20 cellular contexts compared by ENCODE assay signal in genomic region chr10:69459101-69459805, GRCh38. TPM values are rescaled to one million over a fixed set of nuclear protein-coding genes. Genes with fewer than 3 reads are reported as not detected.
A peak's percentile ranks its signal among the peaks of the same experiment; 100 is the strongest.
DNase-seq lines count a peak whose midpoint lies in the region; ATAC-seq and TF ChIP-seq lines count a peak whose summit lies in the region.
"Had no signal": no experiment of that assay in that cellular context is flagged by ENCODE, and none has a peak within 500 bp of the region (broad histone marks: within the 10 kb centered on the region; RNA-seq: fewer than 3 reads in every experiment).

No MANE protein-coding gene starts in this region.

- H3K9ac ChIP-seq in smooth muscle cell (ENCODE audit: low read depth): no peak overlapping the region

- no peak overlapping the region for H2AFZ ChIP-seq in smooth muscle cell (ENCODE audit: low read depth)

- no peak for TF ChIP-seq POLR2A in Peyer's patch (IDR thresholded peaks at IDR 0.05)

- H4K20me1 ChIP-seq in smooth muscle cell (ENCODE audit: low read depth): peaks cover 3% of the 10 kb centered on the region

- H3K4me3 ChIP-seq in Peyer's patch (no peak overlapping the region), smooth muscle cell (no peak overlapping the region)

- 91% methylated on average over 9 of the region's 9 CpGs for WGBS in smooth muscle cell (ENCODE audit: low lambda C conversion rate)

- ATAC-seq in left colon: peak; percentile 73
- ATAC-seq in GM18909 (IDR thresholded peaks at IDR 0.05; ENCODE audit: poor library complexity, unreplicated experiment): no peak
- ATAC-seq in GM21360 (IDR thresholded peaks at IDR 0.05; ENCODE audit: unreplicated experiment): no peak
- ATAC-seq in HG03378 (IDR thresholded peaks at IDR 0.05; ENCODE audit: unreplicated experiment): no peak
- ATAC-seq: activated CD8-positive, alpha-beta memory T cell treated with anti-CD3 and anti-CD28 coated beads, Interleukin-2, amount 10 ng/mL, durations not matched to agents 7 days and 5 days; naive thymus-derived CD8-positive, alpha-beta T cell; T-cell had no signal

- TF ChIP-seq CTCF in C4-2B (conservative IDR thresholded peaks at IDR 0.05) (no peak), Peyer's patch (IDR thresholded peaks at IDR 0.05) (no peak), smooth muscle cell (IDR thresholded peaks at IDR 0.05; ENCODE audit: borderline replicate concordance, insufficient read depth, poor library complexity, severe bottlenecking) (no peak)

- peak in 2 of 3 donors; percentile 70 to 74 for DNase-seq in Peyer's patch
- DNase-seq in left colon: peak; percentile 34 to 62
- DNase-seq in smooth muscle cell (lab: John Stamatoyannopoulos, UW; ENCODE audit: unreplicated experiment): no peak
- no peak for DNase-seq in ureter (ENCODE audit: low spot score)
- DNase-seq: activated CD4-positive, CD25-positive, alpha-beta regulatory T cell; activated CD8-positive, alpha-beta memory T cell treated with anti-CD3 and anti-CD28 coated beads, Interleukin-2, amount 10 ng/mL, durations not matched to agents 7 days and 5 days; activated naive CD4-positive, alpha-beta T cell; DMS153; effector CD4-positive, alpha-beta T cell; HFFc6; IMR-90; naive thymus-derived CD8-positive, alpha-beta T cell; NCI-H2107; stimulated activated CD4-positive, alpha-beta T cell treated with anti-CD3 and anti-CD28 coated beads, Interleukin-2, amount 100 ng/mL, for 48 hours; T-cell had no signal

- H3K4me1 ChIP-seq in Peyer's patch (peaks cover 0 to 58% (median 4%) of the 10 kb centered on the region in 4 donors), smooth muscle cell (ENCODE audit: low read depth) (peaks cover 11% of the 10 kb centered on the region)

- peaks cover 97% of the 10 kb centered on the region for H3K79me2 ChIP-seq in smooth muscle cell (ENCODE audit: low read depth)

- H3F3A ChIP-seq in smooth muscle cell (ENCODE audit: low read depth): no peaks in the 10 kb centered on the region

- H3K27ac ChIP-seq in C4-2B (peak overlapping the region; percentile 74), Peyer's patch (peak overlapping the region in 3 of 4 donors; percentile 76 to 92 (median 88)), smooth muscle cell (ENCODE audit: low read depth) (peak overlapping the region; percentile 63)
- H3K27ac ChIP-seq: RWPE1 had no signal

- peak overlapping the region; percentile 60 for H3K4me2 ChIP-seq in smooth muscle cell

- H3K27me3 ChIP-seq in Peyer's patch (no peaks in the 10 kb centered on the region), smooth muscle cell (ENCODE audit: low read depth) (no peaks in the 10 kb centered on the region)

- no peaks in the 10 kb centered on the region for H3K9me3 ChIP-seq in Peyer's patch
- H3K9me3 ChIP-seq in smooth muscle cell (replicated peaks; ENCODE audit: low read depth): no peaks in the 10 kb centered on the region

- intact Hi-C loops in left colon (cut with DNase I, micrococcal nuclease): no loop called here

- H3K36me3 ChIP-seq in Peyer's patch (peaks cover 0 to 8% (median 0%) of the 10 kb centered on the region in 3 donors), smooth muscle cell (ENCODE audit: low read depth) (no peaks in the 10 kb centered on the region)

RNA-seq across cellular contexts. Expression of gene TSPAN15, which starts 8.0 kb away (rescaled TPM):
- 100 to 1,000 TPM in 2 of 4 donors, 10 to 100 TPM in 2; 32.2 to 110 (median 94.4) TPM for total RNA-seq in Peyer's patch
- total RNA-seq in left colon: 100 to 1,000 TPM; 142 to 145 TPM
- total RNA-seq in smooth muscle cell: 113 and 145 TPM in 2 replicates
- 144 and 249 TPM in 2 replicates for polyA plus RNA-seq in smooth muscle cell
- total RNA-seq in ureter: 156 TPM
- total RNA-seq: IMR-90 had no signal

RNA-seq across cellular contexts. Expression of gene TACR2, which starts 42.5 kb away (rescaled TPM):
- 10 to 100 TPM in 1 of 4 donors, 1 to 10 TPM in 2, not detected in 1; 1.1 to 11.1 (median 3.2) TPM for total RNA-seq in Peyer's patch
- 10 to 100 TPM in 1 of 2 donors, under 1 TPM in 1; 0.61 to 26.8 TPM for total RNA-seq in left colon
- total RNA-seq in smooth muscle cell: not detected in 2 replicates
- 0.13 and 0.43 TPM in 2 replicates for polyA plus RNA-seq in smooth muscle cell
- total RNA-seq in ureter: 5.6 TPM
- total RNA-seq: activated CD8-positive, alpha-beta memory T cell treated with anti-CD3 and anti-CD28 coated beads, Interleukin-2, amount 10 ng/mL, durations not matched to agents 7 days and 5 days; HFFc6; IMR-90; naive thymus-derived CD8-positive, alpha-beta T cell; T-cell had no signal
- polyA plus RNA-seq: IMR-90; naive thymus-derived CD8-positive, alpha-beta T cell had no signal

Comparison
In these comparisons a context has a peak if more than half of its experiments do, and no peak if none do; other contexts are left out.
1. DNase-seq: peak in Peyer's patch (2 of 3) and left colon (2 of 2); none in smooth muscle cell (single experiment) and ureter (single experiment).
2. Peak in every context shown above with its lines, with median percentiles within 50 percentile points of each other: H3K27ac ChIP-seq.